ENCODE assay signal across 9 cellular contexts in genomic region chr2:137986268-137986667, GRCh38. TPM values are rescaled to one million over a fixed set of nuclear protein-coding genes. Genes with fewer than 3 reads are reported as not detected.
"Had no signal": no experiment of that assay in that cellular context is flagged by ENCODE, and none has a peak within 500 bp of the region (broad histone marks: within the 10 kb centered on the region; RNA-seq: fewer than 3 reads in every experiment).

No MANE protein-coding gene starts in this region.

- FAIRE-seq: G401.6, GM12878, GM12891, GM12892, GM18507, GM19239 had no signal

- H3K4me3 ChIP-seq: GM12878 had no signal

- DNase-seq: GDM1, GF-D8 had no signal

- ATAC-seq: GM12878 had no signal

RNA-seq across cellular contexts. Expression of gene HNMT, which starts 22.0 kb away (rescaled TPM):
- total RNA-seq: G401, GM12878 had no signal
- polyA plus RNA-seq: GM12878 had no signal
